8 cellular contexts compared by ENCODE assay signal in genomic region chr14:69005432-69006148, GRCh38. TPM values are rescaled to one million over a fixed set of nuclear protein-coding genes. Genes with fewer than 3 reads are reported as not detected.
DNase-seq lines count a peak whose midpoint lies in the region; ATAC-seq and TF ChIP-seq lines count a peak whose summit lies in the region.

No MANE protein-coding gene starts in this region.

- H3K27ac ChIP-seq in esophagus squamous epithelium (peak overlapping the region; percentile 25 to 73 (median 30)), osteoblast (ENCODE audit: low read depth, low read length) (peak overlapping the region; percentile 85)
- H3K27ac ChIP-seq in CD4-positive, alpha-beta T cell (ENCODE audit: low read depth, low read length) = no peak overlapping the region

- H3K4me3 ChIP-seq in NT2/D1 (ENCODE audit: insufficient read length, low read depth) (no peak overlapping the region), esophagus squamous epithelium (no peak overlapping the region), osteoblast (ENCODE audit: insufficient read depth, low read length) (peak overlapping the region; percentile 16)

- H3K9me3 ChIP-seq in NT2/D1 (ENCODE audit: insufficient read depth, low read length) = 0 out of 2 replicates have a peak, but pooled peaks cover 6% of the 10 kb centered on the region
- H3K9me3 ChIP-seq in esophagus squamous epithelium = no peaks in the 10 kb centered on the region
- no peaks in the 10 kb centered on the region for H3K9me3 ChIP-seq in osteoblast (ENCODE audit: low read depth, low read length)
- H3K9me3 ChIP-seq in CD4-positive, alpha-beta T cell (ENCODE audit: control insufficient read depth, low read length) = no peaks in the 10 kb centered on the region

- 28 to 33% methylated on average over 5 to 9 of the region's 11 CpGs for WGBS in esophagus squamous epithelium, 2 donors

- H3K9me3 Mint-ChIP-seq in Calu3 (ENCODE audit: low read depth, unreplicated experiment) = no peaks in the 10 kb centered on the region
- no peaks in the 10 kb centered on the region for H3K9me3 Mint-ChIP-seq in CD4-positive, alpha-beta T cell

- ATAC-seq in HG02588 (IDR thresholded peaks at IDR 0.05; ENCODE audit: unreplicated experiment) = no peak
- ATAC-seq in CD4-positive, alpha-beta T cell (ENCODE audit: poor library complexity) = no peak

- TF ChIP-seq CTCF in Calu3 (IDR thresholded peaks at IDR 0.05; ENCODE audit: unreplicated experiment) (no peak), esophagus squamous epithelium (IDR thresholded peaks at IDR 0.05) (no peak), osteoblast (IDR thresholded peaks at IDR 0.05; ENCODE audit: extremely low read depth, low read depth, low read length) (no peak)
- no peak for TF ChIP-seq CTCF in CD4-positive, alpha-beta T cell (IDR thresholded peaks at IDR 0.05)

- POLR2A ChIA-PET in CD4-positive, alpha-beta T cell (lab: Charles Lee) = no interaction called here

- H3K9ac ChIP-seq in NT2/D1 (ENCODE audit: insufficient read length, low read depth) = no peak overlapping the region

- H3K27me3 Mint-ChIP-seq in Calu3 (ENCODE audit: unreplicated experiment) = no peaks in the 10 kb centered on the region
- no peaks in the 10 kb centered on the region for H3K27me3 Mint-ChIP-seq in CD4-positive, alpha-beta T cell

- H3K36me3 Mint-ChIP-seq in Calu3 (ENCODE audit: insufficient read depth, unreplicated experiment) = peaks cover 11% of the 10 kb centered on the region
- H3K36me3 Mint-ChIP-seq in CD4-positive, alpha-beta T cell (ENCODE audit: low read depth) = no peaks in the 10 kb centered on the region

- CTCF ChIA-PET in Calu3 (lab: Charles Lee) = interaction anchor here (0.6 to 1.4 kb wide), 6 partner anchors 11 to 44 kb away, joined by 3 to 5 read pairs (median 4); no protein-coding TSS in a partner anchor
- CTCF ChIA-PET in CD4-positive, alpha-beta T cell (lab: Charles Lee) = no interaction called here

- H3K36me3 ChIP-seq in NT2/D1 (ENCODE audit: insufficient read depth, insufficient read length, low read length) = no peaks in the 10 kb centered on the region
- H3K36me3 ChIP-seq in esophagus squamous epithelium = no peaks in the 10 kb centered on the region
- no peaks in the 10 kb centered on the region for H3K36me3 ChIP-seq in osteoblast (ENCODE audit: insufficient read depth, low read length)

- H3K4me3 Mint-ChIP-seq in Calu3 (ENCODE audit: low read depth, unreplicated experiment) = peak overlapping the region; percentile 19
- H3K4me3 Mint-ChIP-seq in CD4-positive, alpha-beta T cell = no peak overlapping the region

- no peak for TF ChIP-seq POLR2A in esophagus squamous epithelium (IDR thresholded peaks at IDR 0.05)

- no peaks in the 10 kb centered on the region for H4K20me1 ChIP-seq in osteoblast (ENCODE audit: insufficient read depth, low read length)

- peak overlapping the region; percentile 63 for H3K4me2 ChIP-seq in osteoblast (ENCODE audit: insufficient read depth, low read length)

- H3K27me3 ChIP-seq in NT2/D1 (ENCODE audit: insufficient read depth, insufficient read length) (no peaks in the 10 kb centered on the region), esophagus squamous epithelium (no peaks in the 10 kb centered on the region), osteoblast (ENCODE audit: insufficient read depth, low read length) (no peaks in the 10 kb centered on the region)
- no peaks in the 10 kb centered on the region for H3K27me3 ChIP-seq in CD4-positive, alpha-beta T cell (ENCODE audit: control insufficient read depth, insufficient read depth, low read length)

- no TSS peak for BruUV-seq in Calu3 (replicated peaks; lab: Mats Ljungman, UMichigan)

- H3K27ac Mint-ChIP-seq in Calu3 (ENCODE audit: unreplicated experiment) = peak overlapping the region; percentile 57
- no peak overlapping the region for H3K27ac Mint-ChIP-seq in CD4-positive, alpha-beta T cell

- DNase-seq in Calu3 (peak; percentile 71), NT2/D1 (ENCODE audit: low read depth, low spot score) (peak; percentile 30), esophagus squamous epithelium (lab: John Stamatoyannopoulos, UW) (no peak), osteoblast (ENCODE audit: insufficient read length, low spot score, missing footprints) (peak; percentile 97), T-helper 1 cell (no peak), T-helper 2 cell (no peak)
- DNase-seq in CD4-positive, alpha-beta T cell = no peak

- intact Hi-C loops in Calu3 (cut with micrococcal nuclease; ENCODE audit: unreplicated experiment) (loop anchor here (2.0 kb wide), 2 partner anchors 67 to 75 kb away; no protein-coding TSS in a partner anchor), esophagus squamous epithelium (cut with DNase I) (no loop called here)
- intact Hi-C loops in CD4-positive, alpha-beta T cell (cut with DNase I, micrococcal nuclease) = no loop called here

- no peaks in the 10 kb centered on the region for H3K79me2 ChIP-seq in osteoblast (ENCODE audit: insufficient read depth, low read length)

- H2AFZ ChIP-seq in osteoblast (ENCODE audit: low read length) = peak overlapping the region; percentile 37

- peaks cover 42% of the 10 kb centered on the region for H3K4me1 Mint-ChIP-seq in Calu3 (ENCODE audit: low read depth, unreplicated experiment)
- H3K4me1 Mint-ChIP-seq in CD4-positive, alpha-beta T cell (ENCODE audit: low read depth) = no peaks in the 10 kb centered on the region

- H3K4me1 ChIP-seq in NT2/D1 (ENCODE audit: insufficient read depth, insufficient read length) (peaks cover 14% of the 10 kb centered on the region), esophagus squamous epithelium (peaks cover 13 to 24% (median 19%) of the 10 kb centered on the region in 3 donors), osteoblast (ENCODE audit: insufficient read depth, low read length) (peaks cover 22% of the 10 kb centered on the region)

RNA-seq across cellular contexts. Expression of gene ACTN1, which starts 26.5 kb away (rescaled TPM):
- 246 and 326 TPM in 2 replicates for total RNA-seq in Calu3 (2022)
- 100 to 1,000 TPM; 118 to 145 (median 131) TPM for total RNA-seq in esophagus squamous epithelium
- 444 and 447 TPM in 2 replicates for total RNA-seq in osteoblast
- total RNA-seq in CD4-positive, alpha-beta T cell = 100 to 1,000 TPM; 128 to 143 TPM

Comparison
In these comparisons a context has a peak if more than half of its experiments do, and no peak if none do; other contexts are left out.
1. DNase-seq: peak in Calu3 (single experiment), NT2/D1 (single experiment) and osteoblast (single experiment); none in esophagus squamous epithelium (single experiment), CD4-positive, alpha-beta T cell (0 of 10), T-helper 1 cell (0 of 5) and T-helper 2 cell (0 of 5).